Comparison of ENCODE assay signal across 9 cellular contexts in genomic region chr5:54217826-54218503, GRCh38.
A peak's percentile ranks its signal among the peaks of the same experiment; 100 is the strongest.
DNase-seq lines count a peak whose midpoint lies in the region; ATAC-seq and TF ChIP-seq lines count a peak whose summit lies in the region.
"Had no signal": no experiment of that assay in that cellular context is flagged by ENCODE, and none has a peak within 500 bp of the region (broad histone marks: within the 10 kb centered on the region; RNA-seq: fewer than 3 reads in every experiment).

No MANE protein-coding gene starts in this region.

- intact Hi-C loops in CD14-positive monocyte (cut with micrococcal nuclease): no loop called here
- intact Hi-C loops in esophagus squamous epithelium (cut with DNase I): loop anchor here (5.0 kb wide), 2 partner anchors 736 to 1046 kb away; partner anchors contain the start of gene FST
- intact Hi-C loops in posterior vena cava (cut with DNase I): loop anchor here in 1 of 2 donors (10.0 kb wide), 1 partner anchor 743 kb away; no protein-coding TSS in a partner anchor

- H3K4me1 Mint-ChIP-seq in CD14-positive monocyte: no peaks in the 10 kb centered on the region
- H3K4me1 Mint-ChIP-seq in naive B cell: peaks cover 0 to 12% (median 11%) of the 10 kb centered on the region in 3 donors

- TF ChIP-seq CTCF in CD14-positive monocyte (IDR thresholded peaks at IDR 0.05): peak; percentile 69
- TF ChIP-seq CTCF in esophagus squamous epithelium (IDR thresholded peaks at IDR 0.05): peak; percentile 50 to 82 (median 68)

- H3K36me3 ChIP-seq in SJCRH30 (no peaks in the 10 kb centered on the region), esophagus squamous epithelium (no peaks in the 10 kb centered on the region)

- 57 to 61% methylated on average over 8 of the region's 8 CpGs for WGBS in esophagus squamous epithelium, 2 donors

- H3K27me3 Mint-ChIP-seq in CD14-positive monocyte (ENCODE audit: low read depth in 3 of 3) (peaks cover 0 to 7% (median 0%) of the 10 kb centered on the region in 3 donors), naive B cell (no peaks in the 10 kb centered on the region)
- H3K27me3 Mint-ChIP-seq: IgD-negative memory B cell had no signal

- H3K27ac ChIP-seq in SJCRH30 (no peak overlapping the region), esophagus squamous epithelium (no peak overlapping the region)

- H3K27me3 ChIP-seq in SJCRH30: no peaks in the 10 kb centered on the region
- no peaks in the 10 kb centered on the region for H3K27me3 ChIP-seq in esophagus squamous epithelium

- no peak overlapping the region for H3K4me3 ChIP-seq in SJCRH30
- H3K4me3 ChIP-seq in esophagus squamous epithelium: no peak overlapping the region

- H3K4me1 ChIP-seq in SJCRH30 (no peaks in the 10 kb centered on the region), esophagus squamous epithelium (no peaks in the 10 kb centered on the region)

- no peaks in the 10 kb centered on the region for H3K36me3 Mint-ChIP-seq in CD14-positive monocyte
- H3K36me3 Mint-ChIP-seq in naive B cell: no peaks in the 10 kb centered on the region

- peak; percentile 65 for ATAC-seq in GM18870 (IDR thresholded peaks at IDR 0.05; ENCODE audit: unreplicated experiment)
- ATAC-seq in naive B cell (ENCODE audit: low read depth in 2 of 2): peak; percentile 32 to 41

- H3K9me3 Mint-ChIP-seq in CD14-positive monocyte: no peaks in the 10 kb centered on the region
- H3K9me3 Mint-ChIP-seq in naive B cell: no peaks in the 10 kb centered on the region
- H3K9me3 Mint-ChIP-seq: IgD-negative memory B cell had no signal

- no peak for TF ChIP-seq POLR2A in esophagus squamous epithelium (IDR thresholded peaks at IDR 0.05)

- no peak for DNase-seq in CD14-positive monocyte (ENCODE audit: low spot score)
- peak; percentile 50 for DNase-seq in MV-4-11 (lab: John Stamatoyannopoulos, UW)
- DNase-seq in SJCRH30: peak; percentile 28 to 80
- DNase-seq in esophagus squamous epithelium (lab: John Stamatoyannopoulos, UW): no peak
- peak; percentile 21 for DNase-seq in naive B cell
- no peak for DNase-seq in posterior vena cava (ENCODE audit: low spot score)
- DNase-seq in stimulated activated CD4-positive, alpha-beta T cell treated with anti-CD3 and anti-CD28 coated beads, Interleukin-4, amount 100 ng/mL, for 4 hours: no peak

- H3K9me3 ChIP-seq in SJCRH30 (replicated peaks): no peaks in the 10 kb centered on the region
- H3K9me3 ChIP-seq in esophagus squamous epithelium: no peaks in the 10 kb centered on the region

- H3K27ac Mint-ChIP-seq in CD14-positive monocyte: no peak overlapping the region
- no peak overlapping the region for H3K27ac Mint-ChIP-seq in naive B cell
- H3K27ac Mint-ChIP-seq: IgD-negative memory B cell had no signal

- H3K4me3 Mint-ChIP-seq in CD14-positive monocyte (no peak overlapping the region), naive B cell (no peak overlapping the region)
- H3K4me3 Mint-ChIP-seq: IgD-negative memory B cell had no signal

Comparison
In these comparisons a context has a peak if more than half of its experiments do, and no peak if none do; other contexts are left out.
1. DNase-seq: peak in MV-4-11 (single experiment), SJCRH30 (2 of 2) and naive B cell (single experiment); none in CD14-positive monocyte (single experiment), esophagus squamous epithelium (single experiment), posterior vena cava (single experiment) and stimulated activated CD4-positive, alpha-beta T cell treated with anti-CD3 and anti-CD28 coated beads, Interleukin-4, amount 100 ng/mL, for 4 hours (0 of 2).